In genomic region chrX:56994375-56995270, GRCh38 we compare ENCODE assay signal across 8 cellular contexts. TPM values are rescaled to one million over a fixed set of nuclear protein-coding genes. Genes with fewer than 3 reads are reported as not detected.
DNase-seq lines count a peak whose midpoint lies in the region; ATAC-seq, FAIRE-seq and TF ChIP-seq lines count a peak whose summit lies in the region.

No MANE protein-coding gene starts in this region.

- H3K9me3 Mint-ChIP-seq in HFFc6, result no peaks in the 10 kb centered on the region

- in situ Hi-C loops in astrocyte of the spinal cord (cut with HindIII; ENCODE audit: low sequenced_read_pairs), result no loop called here

- H3K4me1 Mint-ChIP-seq in HFFc6 (ENCODE audit: low read depth), result peaks cover 22% of the 10 kb centered on the region

- H3K27me3 Mint-ChIP-seq in HFFc6 (ENCODE audit: insufficient read depth), result peaks cover 2% of the 10 kb centered on the region; the same call in 1 of the 2 replicates

- H3K9ac ChIP-seq in kidney (ENCODE audit: low read length in 2 of 2), result peak overlapping the region; percentile 67 to 69

- FAIRE-seq in kidney (lab: Jason Lieb, UNC), result no peak

- peak overlapping the region; percentile 94 for H3K4me3 Mint-ChIP-seq in HFFc6

- H3K4me3 ChIP-seq in astrocyte of the spinal cord (ENCODE audit: low read depth, low read length) (peak overlapping the region; percentile 58), kidney (ENCODE audit: low read length in 2 of 2) (peak overlapping the region; percentile 77 to 79)

- no peaks in the 10 kb centered on the region for H3K36me3 ChIP-seq in kidney (ENCODE audit: control insufficient read depth in 1 of 2, insufficient read depth in 2 of 2, low read length in 2 of 2)

- H3K27ac Mint-ChIP-seq in HFFc6, result peak overlapping the region; percentile 93

- intact Hi-C loops in kidney (cut with DNase I), result no loop called here

- H3K36me3 Mint-ChIP-seq in HFFc6 (ENCODE audit: low read depth), result peaks cover 8% of the 10 kb centered on the region

- DNase-seq in AG20443 (ENCODE audit: low spot score) (peak; percentile 7), HFFc6 (no peak), astrocyte of the spinal cord (ENCODE audit: low read depth, low spot score) (peak; percentile 1), kidney (peak; percentile 56), NK-92 (lab: John Stamatoyannopoulos, UW; ENCODE audit: unreplicated experiment) (no peak), SW480 (ENCODE audit: low spot score) (no peak)
- DNase-seq in stimulated activated naive CD8-positive, alpha-beta T cell treated with anti-CD3 and anti-CD28 coated beads, Interleukin-15, Interleukin-2, amounts not matched to agents 100 U/mL and 50 U/mL, for 24 hours, result peak; percentile 3
- no peak for DNase-seq in stimulated activated CD4-positive, alpha-beta T cell treated with anti-CD3 and anti-CD28 coated beads, Interleukin-2, amount 100 ng/mL, for 48 hours

- no peak for ATAC-seq in stimulated activated naive CD8-positive, alpha-beta T cell treated with anti-CD3 and anti-CD28 coated beads, Interleukin-15, Interleukin-2, amounts not matched to agents 100 U/mL and 50 U/mL, for 24 hours

- peak overlapping the region; percentile 37 to 51 for H3K27ac ChIP-seq in kidney (ENCODE audit: low read depth in 2 of 2, low read length in 2 of 2)

- peaks cover 0 to 4% of the 10 kb centered on the region in 2 donors for H3K4me1 ChIP-seq in kidney (ENCODE audit: control insufficient read depth in 1 of 2, insufficient read depth in 1 of 2, low read depth in 1 of 2, low read length in 2 of 2)

- no peaks in the 10 kb centered on the region for H3K9me3 ChIP-seq in kidney (ENCODE audit: control insufficient read depth in 1 of 2, low read length in 2 of 2)

- no peak for TF ChIP-seq CTCF in HFFc6 (IDR thresholded peaks at IDR 0.05)
- TF ChIP-seq CTCF in astrocyte of the spinal cord (IDR thresholded peaks at IDR 0.05; ENCODE audit: low read depth, low read length), result no peak
- TF ChIP-seq CTCF in kidney (IDR thresholded peaks at IDR 0.05; ENCODE audit: borderline replicate concordance, extremely low read depth, insufficient read depth), result no peak

RNA-seq across cellular contexts. Expression of gene SPIN3, which starts 0.7 kb away (rescaled TPM):
- total RNA-seq in HFFc6 (2021; fragmentation: NEBNext Ultra II Directional; extraction: Animal tissue kit (Norgen Biotek cat#: 25700)), result 1 to 10 TPM; 6.3 to 8.1 (median 7.2) TPM
- total RNA-seq in kidney, result 14.9 TPM
- polyA plus RNA-seq in kidney (ENCODE audit: insufficient read depth, low read depth, low replicate concordance), result 4.9 TPM

Comparison
In these comparisons a context has a peak if more than half of its experiments do, and no peak if none do; other contexts are left out.
1. DNase-seq: peak in AG20443 (single experiment), astrocyte of the spinal cord (single experiment), kidney (single experiment) and stimulated activated naive CD8-positive, alpha-beta T cell treated with anti-CD3 and anti-CD28 coated beads, Interleukin-15, Interleukin-2, amounts not matched to agents 100 U/mL and 50 U/mL, for 24 hours (single experiment); none in HFFc6 (single experiment), NK-92 (single experiment), stimulated activated CD4-positive, alpha-beta T cell treated with anti-CD3 and anti-CD28 coated beads, Interleukin-2, amount 100 ng/mL, for 48 hours (0 of 2) and SW480 (single experiment).